In genomic region chr11:116732740-116733385, GRCh38 we compare ENCODE assay signal across 8 cellular contexts. TPM values are rescaled to one million over a fixed set of nuclear protein-coding genes. Genes with fewer than 3 reads are reported as not detected.
A peak's percentile ranks its signal among the peaks of the same experiment; 100 is the strongest.
DNase-seq lines count a peak whose midpoint lies in the region; FAIRE-seq lines count a peak whose summit lies in the region.

No MANE protein-coding gene starts in this region.

- H3K27ac ChIP-seq in GM23248, result no peak overlapping the region
- H3K27ac ChIP-seq in small intestine (ENCODE audit: low read depth in 1 of 2, low read length in 1 of 2), result no peak overlapping the region

- no peaks in the 10 kb centered on the region for H3F3A ChIP-seq in GM23248 (ENCODE audit: insufficient read depth)

- no peaks in the 10 kb centered on the region for H4K20me1 ChIP-seq in GM23248 (ENCODE audit: insufficient read depth)

- H3K36me3 ChIP-seq in GM23248 (ENCODE audit: low read depth) (no peaks in the 10 kb centered on the region), MG63 (no peaks in the 10 kb centered on the region), small intestine (ENCODE audit: control insufficient read depth in 2 of 2, insufficient read depth in 2 of 2, low read length in 2 of 2) (no peaks in the 10 kb centered on the region)

- H3K27me3 ChIP-seq in GM23248 (replicated peaks; ENCODE audit: insufficient read depth) (peaks cover 15% of the 10 kb centered on the region; the same call in 1 of the 2 replicates), MG63 (no peaks in the 10 kb centered on the region), small intestine (ENCODE audit: control insufficient read depth in 2 of 2, insufficient read depth in 2 of 2, low read length in 2 of 2) (no peaks in the 10 kb centered on the region)

- no peak overlapping the region for H3K9ac ChIP-seq in GM23248

- H3K9me3 ChIP-seq in GM23248 (ENCODE audit: low read depth) (no peaks in the 10 kb centered on the region), MG63 (no peaks in the 10 kb centered on the region), small intestine (ENCODE audit: control insufficient read depth, low read depth) (no peaks in the 10 kb centered on the region)

- no peak overlapping the region for H3K4me2 ChIP-seq in GM23248 (ENCODE audit: unreplicated experiment)

- DNase-seq in ELF-1 (ENCODE audit: low read depth, low spot score), result peak; percentile 89
- peak; percentile 82 for DNase-seq in GM23248
- DNase-seq in MG63, result peak; percentile 47
- DNase-seq in T-helper 1 cell, result peak; percentile 29 to 51 (median 35)
- peak in 45 of 58 donors; percentile 11 to 74 (median 34) for DNase-seq in anterior cingulate cortex (lab: John Stamatoyannopoulos, UW)
- peak; percentile 87 for DNase-seq in iPS DF 4.7 (ENCODE audit: extremely low read depth, low spot score)
- peak; percentile 70 for DNase-seq in small intestine
- no peak for DNase-seq in cerebellar nuclear complex (lab: John Stamatoyannopoulos, UW)

- FAIRE-seq in small intestine (lab: Jason Lieb, UNC), result no peak

- H2AFZ ChIP-seq in GM23248, result no peak overlapping the region

- 38 to 39% methylated on average over 15 to 18 of the region's 18 CpGs for WGBS in GM23248 (ENCODE audit: low coverage in 1 of 2, low lambda C conversion rate in 2 of 2, missing lambda C conversion rate in 2 of 2), 2 experiments
- 29 to 39% (median 30%) methylated on average over 15 to 18 of the region's 18 CpGs for WGBS in small intestine, 3 donors

- H3K4me1 ChIP-seq in GM23248 (ENCODE audit: insufficient read depth), result no peaks in the 10 kb centered on the region
- no peaks in the 10 kb centered on the region for H3K4me1 ChIP-seq in small intestine (ENCODE audit: control insufficient read depth in 2 of 2, insufficient read depth in 1 of 2, low read depth in 1 of 2, low read length in 1 of 2)

- H3K4me3 ChIP-seq in GM23248 (no peak overlapping the region), MG63 (no peak overlapping the region), small intestine (ENCODE audit: low read depth in 1 of 2, low read length in 2 of 2) (no peak overlapping the region)

- no peaks in the 10 kb centered on the region for H3K9me2 ChIP-seq in GM23248 (ENCODE audit: insufficient read depth)

- in situ Hi-C loops in GM23248 (cut with MboI), result no loop called here

- no peaks in the 10 kb centered on the region for H3K79me2 ChIP-seq in GM23248 (ENCODE audit: insufficient read depth)

RNA-seq across cellular contexts. Expression of gene BUD13, which starts 39.9 kb away (rescaled TPM):
- 8.2 and 12.3 TPM in 2 replicates for total RNA-seq in GM23248 (2014; rRNA removed; shearing (Covaris generic))
- polyA plus RNA-seq in GM23248 (2016; fragmentation: Nextera tagmentation; extraction: Ambion mirVana) (6.3 and 7.7 TPM in 2 replicates), small intestine (10 to 100 TPM; 13.6 to 29.1 (median 18.4) TPM)
- total RNA-seq in MG63 (2014; rRNA removed; shearing (Covaris generic); ENCODE audit: low replicate concordance), result 22.9 and 25.6 TPM in 2 replicates

RNA-seq across cellular contexts. Expression of gene ZPR1, which starts 55.0 kb away (rescaled TPM):
- 30.8 and 34.9 TPM in 2 replicates for total RNA-seq in GM23248 (2014; rRNA removed; shearing (Covaris generic))
- polyA plus RNA-seq in GM23248 (2016; fragmentation: Nextera tagmentation; extraction: Ambion mirVana), result 71.3 and 76.8 TPM in 2 replicates
- total RNA-seq in MG63 (2014; rRNA removed; shearing (Covaris generic); ENCODE audit: low replicate concordance), result 65.2 and 86.9 TPM in 2 replicates
- 10 to 100 TPM; 24.5 to 29.1 (median 27.3) TPM for polyA plus RNA-seq in small intestine

RNA-seq across cellular contexts. Expression of gene APOA5, which starts 58.8 kb away (rescaled TPM):
- not detected in 2 replicates for total RNA-seq in GM23248 (2014; rRNA removed; shearing (Covaris generic))
- polyA plus RNA-seq in GM23248 (2016; fragmentation: Nextera tagmentation; extraction: Ambion mirVana), result not detected in 2 replicates
- not detected in 2 replicates for total RNA-seq in MG63 (2014; rRNA removed; shearing (Covaris generic); ENCODE audit: low replicate concordance)
- polyA plus RNA-seq in small intestine, result under 1 TPM in 1 of 3 donors, not detected in 2; 0.22 TPM

Comparison
In these comparisons a context has a peak if more than half of its experiments do, and no peak if none do; other contexts are left out.
1. DNase-seq: peak in ELF-1 (single experiment), GM23248 (single experiment), MG63 (single experiment), T-helper 1 cell (5 of 5), anterior cingulate cortex (45 of 58), iPS DF 4.7 (single experiment) and small intestine (single experiment); none in cerebellar nuclear complex (0 of 2).